ENCODE assay signal across 10 cellular contexts in genomic region chr4:183541081-183542045, GRCh38. TPM values are rescaled to one million over a fixed set of nuclear protein-coding genes. Genes with fewer than 3 reads are reported as not detected.
DNase-seq lines count a peak whose midpoint lies in the region; ATAC-seq and TF ChIP-seq lines count a peak whose summit lies in the region.
"Had no signal": no experiment of that assay in that cellular context is flagged by ENCODE, and none has a peak within 500 bp of the region (broad histone marks: within the 10 kb centered on the region; RNA-seq: fewer than 3 reads in every experiment).

No MANE protein-coding gene starts in this region.

- no peak overlapping the region for H3K56ac ChIP-seq in H9 (ENCODE audit: insufficient read length, low read depth, low read length)

- H3K4me2 ChIP-seq in H9 (ENCODE audit: insufficient read depth, insufficient read length, low read length) (no peak overlapping the region), parathyroid adenoma (ENCODE audit: low read length) (peak overlapping the region; percentile 2)

- no peak overlapping the region for H2BK5ac ChIP-seq in H9 (ENCODE audit: insufficient read length, low read length)

- no peaks in the 10 kb centered on the region for H3K9me3 ChIP-seq in H9 (ENCODE audit: control insufficient read depth, low read depth, low read length)
- H3K9me3 ChIP-seq in parathyroid adenoma (ENCODE audit: control insufficient read depth, low read length) = no peaks in the 10 kb centered on the region
- H3K9me3 ChIP-seq in transverse colon = no peaks in the 10 kb centered on the region

- H2AFZ ChIP-seq in H9 (ENCODE audit: low read length) = peak overlapping the region; percentile 41
- peak overlapping the region; percentile 56 for H2AFZ ChIP-seq in parathyroid adenoma

- no peaks in the 10 kb centered on the region for H3K27me3 ChIP-seq in H9 (ENCODE audit: insufficient read depth, low read length)
- no peaks in the 10 kb centered on the region for H3K27me3 ChIP-seq in parathyroid adenoma (ENCODE audit: control insufficient read depth, insufficient read depth, low read length)
- H3K27me3 ChIP-seq in transverse colon = peaks cover 13% of the 10 kb centered on the region

- H3K79me1 ChIP-seq in H9 (ENCODE audit: insufficient read depth, low read depth, low read length, poor library complexity, severe bottlenecking) = no peaks in the 10 kb centered on the region

- no peak overlapping the region for H2BK120ac ChIP-seq in H9 (ENCODE audit: low read depth, low read length, poor library complexity, severe bottlenecking)

- peaks cover 10 to 11% of the 10 kb centered on the region in 2 experiments for H3K9me3 Mint-ChIP-seq in H9

- ATAC-seq in HG03139 (IDR thresholded peaks at IDR 0.05; ENCODE audit: unreplicated experiment) = no peak

- no peak overlapping the region for H3T11ph ChIP-seq in H9 (ENCODE audit: low read length)

- H3K9ac ChIP-seq in H9 (ENCODE audit: extremely low read depth, insufficient read length, low read length) (no peak overlapping the region), parathyroid adenoma (no peak overlapping the region)

- H2BK20ac ChIP-seq in H9 (ENCODE audit: low read depth, low read length, poor library complexity, severe bottlenecking) = no peak overlapping the region

- H4K20me1 ChIP-seq in H9 (ENCODE audit: control insufficient read depth, insufficient read depth, insufficient read length) = no peaks in the 10 kb centered on the region

- H3K4me3 Mint-ChIP-seq in H9 = no peak overlapping the region
- H3K4me3 Mint-ChIP-seq: dendritic cell treated with granulocyte-macrophage colony-stimulating factor and Interleukin-4, amounts not matched to agents 40 ng/mL and 50 ng/mL, for 4 days had no signal

- H3K4ac ChIP-seq in H9 (ENCODE audit: low read depth, low read length) = no peak overlapping the region

- TF ChIP-seq EP300 in transverse colon (IDR thresholded peaks at IDR 0.05; ENCODE audit: low read depth) = no peak

- intact Hi-C loops in transverse colon (cut with DNase I; ENCODE audit: low total_unique reads) = no loop called here

- no peak overlapping the region for H2BK15ac ChIP-seq in H9 (ENCODE audit: low read depth, low read length)

- H3K14ac ChIP-seq in H9 (ENCODE audit: insufficient read depth, low read length) = peak overlapping the region; percentile 26; the same call in 1 of the 2 replicates

- TF ChIP-seq POLR2A in transverse colon (IDR thresholded peaks at IDR 0.05) = no peak

- H3K4me1 Mint-ChIP-seq in H9 = peaks cover 30 to 31% of the 10 kb centered on the region in 2 experiments

- DNase-seq in H9 = peak; percentile 60
- DNase-seq in NCI-H82 treated with DMSO at 0.1 percent for 48 hours (lab: John Stamatoyannopoulos, UW; ENCODE audit: unreplicated experiment) = peak; percentile 26
- peak; percentile 60 for DNase-seq in fibroblast of villous mesenchyme (ENCODE audit: low read depth)
- DNase-seq in GM10266 (ENCODE audit: extremely low spot score) = no peak
- no peak for DNase-seq in transverse colon
- DNase-seq: activated CD4-positive, alpha-beta T cell treated with anti-CD3 and anti-CD28 coated beads for 48 hours; SW 1271 had no signal

- WGBS in H9 (ENCODE audit: extremely low coverage, insufficient read length, low lambda C conversion rate) = no CpG with 5 or more reads among the region's 14 CpGs
- 39 to 57% methylated on average over 6 to 14 of the region's 14 CpGs for WGBS in transverse colon (ENCODE audit: low coverage in 1 of 2), 2 donors

- TF ChIP-seq CTCF in H9 (conservative IDR thresholded peaks at IDR 0.05) (no peak), fibroblast of villous mesenchyme (IDR thresholded peaks at IDR 0.05; ENCODE audit: insufficient read depth, low read depth, low read length) (no peak), parathyroid adenoma (IDR thresholded peaks at IDR 0.05) (no peak), GM10266 (IDR thresholded peaks at IDR 0.05; ENCODE audit: control insufficient read depth, insufficient read depth, low read depth, missing control alignments) (no peak), transverse colon (IDR thresholded peaks at IDR 0.05) (no peak)

- peak overlapping the region; percentile 82 for H2BK12ac ChIP-seq in H9 (ENCODE audit: insufficient read length, low read depth, low read length)

- H4K5ac ChIP-seq in H9 (ENCODE audit: insufficient read length, low read depth, low read length) = no peak overlapping the region

- no peak overlapping the region for H4K8ac ChIP-seq in H9 (replicated peaks; ENCODE audit: insufficient read length, low read depth, low read length)

- peak overlapping the region in 1 of 3 experiments; percentile 71; a peak in 4 of 7 replicates for H3K27ac Mint-ChIP-seq in H9
- H3K27ac Mint-ChIP-seq: dendritic cell treated with granulocyte-macrophage colony-stimulating factor and Interleukin-4, amounts not matched to agents 40 ng/mL and 50 ng/mL, for 4 days had no signal

- in situ Hi-C loops in transverse colon (cut with MboI; ENCODE audit: low pct_ligation_motif_present in 1 of 4, low pct_unique_long_range_greater_than_20kb in 1 of 4, low sequenced_read_pairs in 3 of 4) = no loop called here

- no peak overlapping the region for H3K4me3 ChIP-seq in fibroblast of villous mesenchyme (ENCODE audit: low read depth, low read length)
- H3K4me3 ChIP-seq in parathyroid adenoma (ENCODE audit: low read depth, low read length) = no peak overlapping the region
- H3K4me3 ChIP-seq in transverse colon = no peak overlapping the region

- H3K23ac ChIP-seq in H9 (ENCODE audit: insufficient read length, low read depth, low read length) = no peak overlapping the region

- H4K91ac ChIP-seq in H9 (ENCODE audit: insufficient read length, low read depth, low read length) = no peak overlapping the region

- no peaks in the 10 kb centered on the region for H3K23me2 ChIP-seq in H9 (ENCODE audit: insufficient read length, low read depth, low read length, poor library complexity, severe bottlenecking)

- no peaks in the 10 kb centered on the region for H3K27me3 Mint-ChIP-seq in H9 (ENCODE audit: low read depth)

- no peak overlapping the region for H3K18ac ChIP-seq in H9 (ENCODE audit: insufficient read length, low read depth, low read length)

- H2AK5ac ChIP-seq in H9 (ENCODE audit: insufficient read length, low read length) = no peak overlapping the region

- peaks cover 2 to 14% (median 7%) of the 10 kb centered on the region in 3 experiments; a peak in 5 of 7 replicates for H3K36me3 Mint-ChIP-seq in H9 (ENCODE audit: insufficient read depth in 1 of 3, low read depth in 3 of 3)

- H3K27ac ChIP-seq in H9 (ENCODE audit: insufficient read length, low read depth, low read length) (no peak overlapping the region), parathyroid adenoma (no peak overlapping the region), transverse colon (no peak overlapping the region)

- H3K4me1 ChIP-seq in H9 (ENCODE audit: insufficient read depth, low read length) (peaks cover 6% of the 10 kb centered on the region; the same call in 1 of the 2 replicates), parathyroid adenoma (no peaks in the 10 kb centered on the region), transverse colon (no peaks in the 10 kb centered on the region)

- H3K36me3 ChIP-seq in parathyroid adenoma (ENCODE audit: control insufficient read depth, insufficient read depth, low read length) (no peaks in the 10 kb centered on the region), transverse colon (no peaks in the 10 kb centered on the region)

- H3K79me2 ChIP-seq in H9 (ENCODE audit: insufficient read depth, low read length) (no peaks in the 10 kb centered on the region), parathyroid adenoma (no peaks in the 10 kb centered on the region)

RNA-seq across cellular contexts. Expression of gene ING2, which starts 36.5 kb away (rescaled TPM):
- total RNA-seq in H9 (2021) (16.9 and 18.6 TPM in 2 replicates), fibroblast of villous mesenchyme (6.1 and 8.6 TPM in 2 replicates), transverse colon (10 to 100 TPM in 2 of 4 donors, not detected in 2; 15.4 to 16.9 TPM)

Comparison
In these comparisons a context has a peak if more than half of its experiments do, and no peak if none do; other contexts are left out.
1. DNase-seq: peak in H9 (single experiment), NCI-H82 treated with DMSO at 0.1 percent for 48 hours (single experiment) and fibroblast of villous mesenchyme (single experiment); none in GM10266 (single experiment) and transverse colon (single experiment).